In the genomic region with DNA sequence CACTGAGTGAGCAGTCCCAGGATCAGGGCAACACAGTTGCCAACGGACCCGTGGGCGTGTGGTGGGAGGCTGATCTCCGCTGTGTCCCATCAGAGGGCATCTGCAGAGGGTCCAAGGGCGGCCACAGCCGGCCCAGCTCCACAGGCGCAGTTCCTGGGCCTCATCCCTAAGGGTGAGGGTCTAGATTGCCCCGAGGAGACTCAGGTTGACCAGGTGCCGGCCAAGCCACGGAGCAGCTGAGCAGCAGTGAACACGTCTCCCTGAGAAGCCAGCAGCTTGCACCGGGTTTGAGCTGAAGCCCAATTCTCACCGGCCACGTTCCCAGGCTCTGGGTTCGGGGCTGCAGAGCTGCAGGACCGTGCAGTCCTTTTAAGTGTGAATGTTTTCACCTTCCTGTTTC, we compare ENCODE assay signal across 27 cellular contexts. TPM values are rescaled to one million over a fixed set of nuclear protein-coding genes. Genes with fewer than 3 reads are reported as not detected.
"Had no signal": no experiment of that assay in that cellular context is flagged by ENCODE, and none has a peak within 500 bp of the region (broad histone marks: within the 10 kb centered on the region; RNA-seq: fewer than 3 reads in every experiment).

No MANE protein-coding gene starts in this region.

- H3K4me1 ChIP-seq: stomach, suprapubic skin, testis, thyroid gland, tibial artery, tibial nerve, transverse colon, upper lobe of right lung, uterus, vagina had no signal

- H3K27ac ChIP-seq: stomach, suprapubic skin, testis, thoracic aorta, thyroid gland, tibial artery, tibial nerve, transverse colon, upper lobe of left lung, upper lobe of right lung, uterus, vagina had no signal

- H3K36me3 ChIP-seq: stomach, suprapubic skin, thoracic aorta, thyroid gland, tibial artery, tibial nerve, transverse colon, upper lobe of left lung, upper lobe of right lung, uterus, vagina had no signal

- DNase-seq: stimulated activated CD4-positive, alpha-beta T cell treated with anti-CD3 and anti-CD28 coated beads, Interleukin-2, amount 100 ng/mL, for 48 hours; stimulated activated CD4-positive, alpha-beta T cell treated with anti-CD3 and anti-CD28 coated beads, Interleukin-4, amount 100 ng/mL, for 1 hour; stimulated activated CD4-positive, alpha-beta T cell treated with anti-CD3 and anti-CD28 coated beads, Interleukin-4, amount 100 ng/mL, for 24 hours; stimulated activated CD4-positive, alpha-beta T cell treated with anti-CD3 and anti-CD28 coated beads, Interleukin-4, amount 100 ng/mL, for 4 hours; stimulated activated CD8-positive, alpha-beta memory T cell treated with anti-CD3 and anti-CD28 coated beads, Interleukin-4, amount 100 ng/mL, for 48 hours; stimulated activated naive B cell treated with anti-CD40 and anti-IgM and Interleukin-4, amounts not matched to agents 10 μg/mL and 1 μg/mL and 100 μg/mL, for 72 hours; stimulated activated naive CD4-positive, alpha-beta T cell; stimulated activated naive CD4-positive, alpha-beta T cell treated with Interleukin-2 at 50 U/mL for 16 hours; stimulated activated naive CD8-positive, alpha-beta T cell treated with anti-CD3 and anti-CD28 coated beads, Interleukin-15, amount 100 ng/mL, for 72 hours; stimulated activated naive CD8-positive, alpha-beta T cell treated with anti-CD3 and anti-CD28 coated beads, Interleukin-15, Interleukin-2, amounts not matched to agents 100 U/mL and 50 U/mL, for 24 hours; stomach; substantia nigra; testis; thyroid gland; tibial artery; transverse colon; trophoblast cell; upper lobe of right lung; uterus had no signal

- H3K27me3 ChIP-seq: testis, thyroid gland, upper lobe of left lung, uterus, vagina had no signal

- H3K4me3 ChIP-seq: stomach, suprapubic skin, testis, thoracic aorta, thyroid gland, tibial artery, tibial nerve, transverse colon, upper lobe of left lung, upper lobe of right lung, uterus, vagina had no signal

- ATAC-seq: stimulated activated effector memory CD8-positive, alpha-beta T cell treated with anti-CD3 and anti-CD28 coated beads, Interleukin-12 subunit alpha, Interleukin-12 subunit beta, amount 100 ng/mL, for 72 hours; stimulated activated memory B cell treated with anti-CD40 and anti-IgM and Interleukin-4, amounts not matched to agents 10 μg/mL and 1 μg/mL and 100 μg/mL, for 72 hours; stimulated activated naive B cell treated with anti-CD40 and anti-IgM and Interleukin-4, amounts not matched to agents 10 μg/mL and 1 μg/mL and 100 μg/mL, for 72 hours; stimulated activated naive CD8-positive, alpha-beta T cell treated with anti-CD3 and anti-CD28 coated beads, Interleukin-15, amount 100 ng/mL, for 72 hours; stimulated activated naive CD8-positive, alpha-beta T cell treated with anti-CD3 and anti-CD28 coated beads, Interleukin-15, Interleukin-2, amounts not matched to agents 100 U/mL and 50 U/mL, for 24 hours; upper lobe of right lung had no signal

- H3K9me3 ChIP-seq: stomach, suprapubic skin, testis, thoracic aorta, thyroid gland, tibial artery, tibial nerve, transverse colon, upper lobe of left lung, upper lobe of right lung, uterus, vagina had no signal

RNA-seq across cellular contexts. Expression of a gene that starts 58.8 kb away (rescaled TPM):
- total RNA-seq: suprapubic skin, thoracic aorta, upper lobe of right lung, urinary bladder had no signal
- polyA plus RNA-seq: stomach had no signal
